In the genomic region with DNA sequence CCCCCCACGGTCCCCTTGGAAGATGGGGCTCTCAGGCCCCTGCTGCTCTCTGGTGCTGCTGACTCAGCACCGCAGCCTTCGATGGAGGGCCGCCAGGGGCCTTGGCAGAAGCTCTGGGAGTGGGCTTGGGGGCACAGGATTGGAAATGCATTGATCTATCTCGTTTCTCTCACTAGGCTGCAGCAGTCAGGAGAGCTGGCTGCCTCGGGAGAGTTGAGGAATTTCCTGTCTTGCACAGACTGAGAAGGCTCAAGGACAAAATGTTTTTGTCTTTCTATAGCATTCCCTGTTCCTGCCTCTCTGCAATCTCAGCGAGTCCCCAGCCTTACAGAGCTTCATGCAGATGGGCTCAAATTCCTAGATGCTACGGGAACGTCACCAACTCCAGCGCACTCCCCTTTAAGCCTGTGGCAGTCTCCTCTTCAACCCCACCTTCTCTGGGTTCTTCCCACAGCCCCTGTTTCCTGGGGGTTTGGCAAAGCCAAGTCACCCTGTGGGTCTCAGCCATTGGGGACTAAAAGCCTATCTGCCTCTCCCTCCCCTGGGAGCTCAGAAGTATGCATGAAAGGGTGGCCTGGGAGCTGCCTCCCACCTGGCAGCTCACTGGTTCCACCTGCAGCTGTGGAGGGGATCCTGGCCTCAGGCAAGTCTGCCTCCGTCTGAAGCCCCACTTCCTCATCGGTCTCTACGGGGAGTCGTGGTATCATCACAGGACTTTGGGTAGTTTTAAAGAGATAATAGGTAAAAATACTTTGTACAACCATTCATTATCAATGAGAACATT, we compare ENCODE assay signal across 17 cellular contexts.
DNase-seq lines count a peak whose midpoint lies in the region; ATAC-seq, FAIRE-seq and TF ChIP-seq lines count a peak whose summit lies in the region.
"Had no signal": no experiment of that assay in that cellular context is flagged by ENCODE, and none has a peak within 500 bp of the region (broad histone marks: within the 10 kb centered on the region; RNA-seq: fewer than 3 reads in every experiment).

No MANE protein-coding gene starts in this region.

- DNase-seq in A549 (ENCODE audit: low read depth in 1 of 2, low spot score in 1 of 2) (no peak), ascending aorta (ENCODE audit: low spot score in 2 of 2) (peak in 1 of 2 donors; percentile 73), left cardiac atrium (no peak), osteocyte (ENCODE audit: extremely low spot score, unreplicated experiment) (no peak), NCI-H146 (lab: John Stamatoyannopoulos, UW) (no peak), HPDE6-E6E7 (ENCODE audit: extremely low spot score) (no peak)
- no peak for DNase-seq in activated T-helper 1 cell treated with anti-CD3 and anti-CD28 coated beads, Interleukin-12 subunit alpha, Interleukin-12 subunit beta, Interleukin-2, Interleukin-4 antibody, amounts not matched to agents 30 ng/mL and 10 ng/mL and 1 ng/mL, durations not matched to agents 14 hours and 24 hours and 36 hours (ENCODE audit: low spot score)
- DNase-seq in effector CD4-positive, alpha-beta T cell, result no peak
- DNase-seq: activated CD4-positive, alpha-beta T cell treated with anti-CD3 and anti-CD28 coated beads, Interleukin-2, amount 50 U/mL, for 48 hours; activated T-cell treated with anti-CD3 and anti-CD28 coated beads, Interleukin-2, amount 50 U/mL, for 72 hours; Caco-2; GF-D8; NCI-H2227 treated with DMSO at 0.1 percent for 48 hours; stimulated activated CD4-positive, alpha-beta T cell treated with anti-CD3 and anti-CD28 coated beads, Interleukin-1b, Interleukin-23, amount 100 ng/mL, for 48 hours; transverse colon had no signal

- no peak for TF ChIP-seq EP300 in A549 (IDR thresholded peaks at IDR 0.05)

- H3K4me2 ChIP-seq in A549, result no peak overlapping the region

- TF ChIP-seq CTCF in A549 (IDR thresholded peaks at IDR 0.05), result no peak
- peak in 1 of 3 experiments; percentile 1 for TF ChIP-seq CTCF in ascending aorta (IDR thresholded peaks at IDR 0.05)
- TF ChIP-seq CTCF in osteocyte (IDR thresholded peaks at IDR 0.05), result no peak

- H3K27me3 ChIP-seq in ascending aorta, result no peaks in the 10 kb centered on the region
- H3K27me3 ChIP-seq: transverse colon had no signal

- H3K4me1 ChIP-seq in A549 (no peaks in the 10 kb centered on the region), ascending aorta (peaks cover 11 to 25% of the 10 kb centered on the region in 2 donors)
- H3K4me1 ChIP-seq: Caco-2 had no signal

- CTCF ChIA-PET in A549 (lab: Yijun Ruan, JAX), result interaction anchor here (4.4 to 45.3 kb wide), 3 partner anchors 9 to 62 kb away, joined by 25 to 829 read pairs (median 43); no protein-coding TSS in a partner anchor

- ATAC-seq in A549, result no peak
- ATAC-seq in left cardiac atrium, result peak; percentile 13 to 69
- ATAC-seq: activated T-cell treated with anti-CD3 and anti-CD28 coated beads, Interleukin-2, amount 50 U/mL, for 72 hours had no signal

- 79% methylated on average over 14 of the region's 14 CpGs for WGBS in A549 (ENCODE audit: missing lambda C conversion rate)

- H3K4me3 ChIP-seq in A549 (no peak overlapping the region), ascending aorta (peak overlapping the region in 1 of 2 donors; percentile 14)
- H3K4me3 ChIP-seq: transverse colon had no signal

- FAIRE-seq in A549 (lab: Jason Lieb, UNC), result no peak
- FAIRE-seq: GM18507 had no signal

- peaks cover 20 to 24% of the 10 kb centered on the region in 2 donors for H3K36me3 ChIP-seq in ascending aorta
- H3K36me3 ChIP-seq: transverse colon had no signal

- H3K9me3 ChIP-seq in A549 (no peaks in the 10 kb centered on the region), ascending aorta (no peaks in the 10 kb centered on the region)
- H3K9me3 ChIP-seq: Caco-2, transverse colon had no signal

- H3K4me1 Mint-ChIP-seq in osteocyte (ENCODE audit: unreplicated experiment), result peaks cover 51% of the 10 kb centered on the region
- no peaks in the 10 kb centered on the region for H3K4me1 Mint-ChIP-seq in activated T-helper 1 cell treated with anti-CD3 and anti-CD28 coated beads, Interleukin-12 subunit alpha, Interleukin-12 subunit beta, Interleukin-2, Interleukin-4 antibody, amounts not matched to agents 30 ng/mL and 10 ng/mL and 1 ng/mL, durations not matched to agents 14 hours and 24 hours and 36 hours (ENCODE audit: low read depth)

- H3K27ac Mint-ChIP-seq in osteocyte (ENCODE audit: unreplicated experiment), result peak overlapping the region; percentile 86
- no peak overlapping the region for H3K27ac Mint-ChIP-seq in activated T-helper 1 cell treated with anti-CD3 and anti-CD28 coated beads, Interleukin-12 subunit alpha, Interleukin-12 subunit beta, Interleukin-2, Interleukin-4 antibody, amounts not matched to agents 30 ng/mL and 10 ng/mL and 1 ng/mL, durations not matched to agents 14 hours and 24 hours and 36 hours
- H3K27ac Mint-ChIP-seq: activated T-cell treated with anti-CD3 and anti-CD28 coated beads, Interleukin-2, amount 50 U/mL, for 72 hours; progenitor cell of endocrine pancreas had no signal

- H3K4me3 Mint-ChIP-seq in osteocyte (ENCODE audit: unreplicated experiment), result no peak overlapping the region
- H3K4me3 Mint-ChIP-seq in activated T-helper 1 cell treated with anti-CD3 and anti-CD28 coated beads, Interleukin-12 subunit alpha, Interleukin-12 subunit beta, Interleukin-2, Interleukin-4 antibody, amounts not matched to agents 30 ng/mL and 10 ng/mL and 1 ng/mL, durations not matched to agents 14 hours and 24 hours and 36 hours, result no peak overlapping the region
- H3K4me3 Mint-ChIP-seq: activated T-cell treated with anti-CD3 and anti-CD28 coated beads, Interleukin-2, amount 50 U/mL, for 72 hours had no signal

- no peaks in the 10 kb centered on the region for H3K27me3 Mint-ChIP-seq in osteocyte (ENCODE audit: unreplicated experiment)
- H3K27me3 Mint-ChIP-seq in activated T-helper 1 cell treated with anti-CD3 and anti-CD28 coated beads, Interleukin-12 subunit alpha, Interleukin-12 subunit beta, Interleukin-2, Interleukin-4 antibody, amounts not matched to agents 30 ng/mL and 10 ng/mL and 1 ng/mL, durations not matched to agents 14 hours and 24 hours and 36 hours (ENCODE audit: insufficient read depth), result peaks cover 6% of the 10 kb centered on the region

- H3K27ac ChIP-seq in A549 (no peak overlapping the region), ascending aorta (peak overlapping the region; percentile 86 to 92)

- TF ChIP-seq POLR2A in A549 (IDR thresholded peaks at IDR 0.05; ENCODE audit: low read length), result no peak

- H3K36me3 Mint-ChIP-seq in osteocyte (ENCODE audit: unreplicated experiment), result no peaks in the 10 kb centered on the region
- H3K36me3 Mint-ChIP-seq in activated T-helper 1 cell treated with anti-CD3 and anti-CD28 coated beads, Interleukin-12 subunit alpha, Interleukin-12 subunit beta, Interleukin-2, Interleukin-4 antibody, amounts not matched to agents 30 ng/mL and 10 ng/mL and 1 ng/mL, durations not matched to agents 14 hours and 24 hours and 36 hours (ENCODE audit: low read depth), result no peaks in the 10 kb centered on the region

- intact Hi-C loops in ascending aorta (cut with DNase I), result no loop called here
- intact Hi-C loops in left cardiac atrium (cut with DNase I), result no loop called here
- intact Hi-C loops in activated T-helper 1 cell treated with anti-CD3 and anti-CD28 coated beads, Interleukin-12 subunit alpha, Interleukin-12 subunit beta, Interleukin-2, Interleukin-4 antibody, amounts not matched to agents 30 ng/mL and 10 ng/mL and 1 ng/mL, durations not matched to agents 14 hours and 24 hours and 36 hours (cut with micrococcal nuclease), result no loop called here

- H3K9me3 Mint-ChIP-seq in osteocyte (ENCODE audit: unreplicated experiment), result no peaks in the 10 kb centered on the region
- H3K9me3 Mint-ChIP-seq in activated T-helper 1 cell treated with anti-CD3 and anti-CD28 coated beads, Interleukin-12 subunit alpha, Interleukin-12 subunit beta, Interleukin-2, Interleukin-4 antibody, amounts not matched to agents 30 ng/mL and 10 ng/mL and 1 ng/mL, durations not matched to agents 14 hours and 24 hours and 36 hours, result no peaks in the 10 kb centered on the region
- H3K9me3 Mint-ChIP-seq: activated T-cell treated with anti-CD3 and anti-CD28 coated beads, Interleukin-2, amount 50 U/mL, for 72 hours had no signal

- TF ChIP-seq RAD21 in A549 (conservative IDR thresholded peaks at IDR 0.05 in 1 of 2, IDR thresholded peaks at IDR 0.05 in 1 of 2), result no peak

- POLR2A ChIA-PET in A549 (lab: Yijun Ruan, JAX), result no interaction called here

TF ChIP-seq in A549, 52 proteins besides CTCF, POLR2A, EP300 and RAD21:
- TF ChIP-seq POLR2AphosphoS2 (conservative IDR thresholded peaks at IDR 0.05; ENCODE audit: low read length) (no peak), EHMT2 (IDR thresholded peaks at IDR 0.05; ENCODE audit: low read depth) (no peak), HOXB13 (CRISPR knock-in tag; IDR thresholded peaks at IDR 0.05; ENCODE audit: low read depth) (no peak), MAFK (IDR thresholded peaks at IDR 0.05; ENCODE audit: partially characterized antibody) (peak; percentile 84)

Comparison
In these comparisons a context has a peak if more than half of its experiments do, and no peak if none do; other contexts are left out.
1. ATAC-seq: peak in left cardiac atrium (2 of 2); none in A549 (0 of 2).
2. H3K27ac ChIP-seq: peak in ascending aorta (2 of 2); none in A549 (0 of 2).